In genomic region chr2:71275939-71276310, GRCh38 we compare ENCODE assay signal across 8 cellular contexts. TPM values are rescaled to one million over a fixed set of nuclear protein-coding genes. Genes with fewer than 3 reads are reported as not detected.
A peak's percentile ranks its signal among the peaks of the same experiment; 100 is the strongest.
DNase-seq lines count a peak whose midpoint lies in the region; ATAC-seq and TF ChIP-seq lines count a peak whose summit lies in the region.

No MANE protein-coding gene starts in this region.

- TF ChIP-seq CTCF in Calu3 (IDR thresholded peaks at IDR 0.05; ENCODE audit: unreplicated experiment): no peak

- H3K27me3 Mint-ChIP-seq in Calu3 (ENCODE audit: unreplicated experiment): peaks cover 48% of the 10 kb centered on the region

- peak overlapping the region; percentile 86 for H3K4me3 ChIP-seq in neuron (ENCODE audit: low read length)

- H3K9me3 Mint-ChIP-seq in Calu3 (ENCODE audit: low read depth, unreplicated experiment): no peaks in the 10 kb centered on the region

- H3K4me3 Mint-ChIP-seq in Calu3 (ENCODE audit: low read depth, unreplicated experiment): peak overlapping the region; percentile 86

- peaks cover 12% of the 10 kb centered on the region for H3K4me1 ChIP-seq in neuron (ENCODE audit: insufficient read depth, low read length)

- intact Hi-C loops in Calu3 (cut with micrococcal nuclease; ENCODE audit: unreplicated experiment): loop anchor here (2.0 to 10.0 kb wide), 2 partner anchors 51 to 121 kb away; no protein-coding TSS in a partner anchor

- H3K4me1 Mint-ChIP-seq in Calu3 (ENCODE audit: low read depth, unreplicated experiment): peaks cover 20% of the 10 kb centered on the region

- ATAC-seq in HG03025 (IDR thresholded peaks at IDR 0.05; ENCODE audit: low FRiP score, unreplicated experiment): peak; percentile 4
- no peak for ATAC-seq in HG03135 (IDR thresholded peaks at IDR 0.05; ENCODE audit: unreplicated experiment)

- peak overlapping the region; percentile 30 for H3K27ac ChIP-seq in caudate nucleus (ENCODE audit: low read depth, low read length)

- peak overlapping the region; percentile 89 for H2AFZ ChIP-seq in neuron (ENCODE audit: low read depth, low read length)

- peaks cover 22% of the 10 kb centered on the region for H3K36me3 Mint-ChIP-seq in Calu3 (ENCODE audit: insufficient read depth, unreplicated experiment)

- no TSS peak for BruUV-seq in Calu3 (replicated peaks; lab: Mats Ljungman, UMichigan)

- peak overlapping the region; percentile 41 for H3K27ac Mint-ChIP-seq in Calu3 (ENCODE audit: unreplicated experiment)

- H3K9me3 ChIP-seq in neuron (ENCODE audit: low read length): no peaks in the 10 kb centered on the region

- DNase-seq in Calu3 (no peak), caudate nucleus (lab: John Stamatoyannopoulos, UW) (no peak), DMS 273 (lab: John Stamatoyannopoulos, UW; ENCODE audit: unreplicated experiment) (no peak), dedifferentiated amniotic fluid mesenchymal stem cell (ENCODE audit: extremely low spot score) (no peak)
- no peak for DNase-seq in activated CD4-positive, alpha-beta T cell treated with anti-CD3 and anti-CD28 coated beads for 4 hours

- H3K36me3 ChIP-seq in neuron (ENCODE audit: insufficient read depth, low read length): no peaks in the 10 kb centered on the region

- CTCF ChIA-PET in Calu3 (lab: Charles Lee): interaction anchor here (1.0 to 2.2 kb wide), 3 partner anchors 23 to 56 kb away, joined by 6 to 20 read pairs (median 6); partner anchors contain the start of genes PAIP2B and ZNF638

- H3K27me3 ChIP-seq in neuron (ENCODE audit: insufficient read depth, low read length): no peaks in the 10 kb centered on the region

RNA-seq across cellular contexts. Expression of gene PAIP2B, which starts 49.0 kb away (rescaled TPM):
- total RNA-seq in Calu3 (2022): 3.6 and 4.0 TPM in 2 replicates

RNA-seq across cellular contexts. Expression of gene ZNF638, which starts 55.7 kb away (rescaled TPM):
- total RNA-seq in Calu3 (2022): 127 and 132 TPM in 2 replicates
